ENCODE assay signal across 20 cellular contexts in genomic region chr6:24926639-24927038, GRCh38. TPM values are rescaled to one million over a fixed set of nuclear protein-coding genes. Genes with fewer than 3 reads are reported as not detected.
DNase-seq lines count a peak whose midpoint lies in the region; ATAC-seq and FAIRE-seq lines count a peak whose summit lies in the region.
"Had no signal": no experiment of that assay in that cellular context is flagged by ENCODE, and none has a peak within 500 bp of the region (broad histone marks: within the 10 kb centered on the region; RNA-seq: fewer than 3 reads in every experiment).

No MANE protein-coding gene starts in this region.

- POLR2A ChIA-PET in naive thymus-derived CD8-positive, alpha-beta T cell (lab: Charles Lee): interaction anchor here (0.6 to 18.7 kb wide), 6 partner anchors 9 to 142 kb away, joined by 3 to 1085 read pairs (median 22); partner anchors contain the start of gene RIPOR2

- FAIRE-seq in HTR-8/SVneo (lab: Jason Lieb, UNC): peak; percentile 40
- FAIRE-seq: A549, colon, GM12892 had no signal

- peak in 1 of 2 donors; percentile 20 for ATAC-seq in naive thymus-derived CD8-positive, alpha-beta T cell
- no peak for ATAC-seq in GM18870 (IDR thresholded peaks at IDR 0.05; ENCODE audit: unreplicated experiment)
- ATAC-seq: A549, Panc1, right cardiac atrium, SK-N-SH treated with all-trans-retinoic acid at 6 μM for 48 hours had no signal

- intact Hi-C loops in activated CD4-positive, alpha-beta T cell treated with anti-CD3 and anti-CD28 coated beads, Interleukin-2, amount 10 ng/mL, durations not matched to agents 24 days and 14 days (cut with micrococcal nuclease): no loop called here
- intact Hi-C loops in activated T-helper 1 cell treated with anti-CD3 and anti-CD28 coated beads, Interleukin-12 subunit alpha, Interleukin-12 subunit beta, Interleukin-2, Interleukin-4 antibody, amounts not matched to agents 30 ng/mL and 10 ng/mL and 1 ng/mL, durations not matched to agents 14 hours and 24 hours and 36 hours (cut with micrococcal nuclease): loop anchor here (10.0 kb wide), 1 partner anchor 1098 kb away; a partner anchor contains a TSS

- H3K36me3 Mint-ChIP-seq in activated CD4-positive, alpha-beta T cell treated with anti-CD3 and anti-CD28 coated beads, Interleukin-2, amount 10 ng/mL, durations not matched to agents 24 days and 14 days (ENCODE audit: low read depth): peaks cover 36% of the 10 kb centered on the region
- H3K36me3 Mint-ChIP-seq in activated T-helper 1 cell treated with anti-CD3 and anti-CD28 coated beads, Interleukin-12 subunit alpha, Interleukin-12 subunit beta, Interleukin-2, Interleukin-4 antibody, amounts not matched to agents 30 ng/mL and 10 ng/mL and 1 ng/mL, durations not matched to agents 14 hours and 24 hours and 36 hours (ENCODE audit: low read depth): peaks cover 23% of the 10 kb centered on the region
- H3K36me3 Mint-ChIP-seq in naive thymus-derived CD8-positive, alpha-beta T cell: peaks cover 39 to 80% (median 45%) of the 10 kb centered on the region in 3 donors

- peak overlapping the region; percentile 85 for H3K27ac Mint-ChIP-seq in activated CD4-positive, alpha-beta T cell treated with anti-CD3 and anti-CD28 coated beads, Interleukin-2, amount 10 ng/mL, durations not matched to agents 24 days and 14 days
- peak overlapping the region; percentile 88 for H3K27ac Mint-ChIP-seq in activated T-helper 1 cell treated with anti-CD3 and anti-CD28 coated beads, Interleukin-12 subunit alpha, Interleukin-12 subunit beta, Interleukin-2, Interleukin-4 antibody, amounts not matched to agents 30 ng/mL and 10 ng/mL and 1 ng/mL, durations not matched to agents 14 hours and 24 hours and 36 hours
- peak overlapping the region; percentile 75 to 98 (median 91) for H3K27ac Mint-ChIP-seq in naive thymus-derived CD8-positive, alpha-beta T cell
- H3K27ac Mint-ChIP-seq: H9 had no signal

- no peaks in the 10 kb centered on the region for H3K27me3 Mint-ChIP-seq in activated CD4-positive, alpha-beta T cell treated with anti-CD3 and anti-CD28 coated beads, Interleukin-2, amount 10 ng/mL, durations not matched to agents 24 days and 14 days
- H3K27me3 Mint-ChIP-seq in activated T-helper 1 cell treated with anti-CD3 and anti-CD28 coated beads, Interleukin-12 subunit alpha, Interleukin-12 subunit beta, Interleukin-2, Interleukin-4 antibody, amounts not matched to agents 30 ng/mL and 10 ng/mL and 1 ng/mL, durations not matched to agents 14 hours and 24 hours and 36 hours (ENCODE audit: insufficient read depth): no peaks in the 10 kb centered on the region
- H3K27me3 Mint-ChIP-seq in naive thymus-derived CD8-positive, alpha-beta T cell: no peaks in the 10 kb centered on the region

- peaks cover 6% of the 10 kb centered on the region for H3K9me3 Mint-ChIP-seq in activated CD4-positive, alpha-beta T cell treated with anti-CD3 and anti-CD28 coated beads, Interleukin-2, amount 10 ng/mL, durations not matched to agents 24 days and 14 days
- peaks cover 11% of the 10 kb centered on the region for H3K9me3 Mint-ChIP-seq in activated T-helper 1 cell treated with anti-CD3 and anti-CD28 coated beads, Interleukin-12 subunit alpha, Interleukin-12 subunit beta, Interleukin-2, Interleukin-4 antibody, amounts not matched to agents 30 ng/mL and 10 ng/mL and 1 ng/mL, durations not matched to agents 14 hours and 24 hours and 36 hours
- H3K9me3 Mint-ChIP-seq in naive thymus-derived CD8-positive, alpha-beta T cell: peaks cover 0 to 10% (median 3%) of the 10 kb centered on the region in 9 donors

- DNase-seq in activated CD4-positive, alpha-beta T cell treated with anti-CD3 and anti-CD28 coated beads, Interleukin-2, amount 10 ng/mL, durations not matched to agents 24 days and 14 days: no peak
- DNase-seq in activated CD4-positive, alpha-beta T cell treated with anti-CD3 and anti-CD28 coated beads for 4 hours: no peak
- DNase-seq in HTR-8/SVneo (ENCODE audit: insufficient read length, low spot score) (no peak), iPS-NIHi7 (ENCODE audit: extremely low spot score) (no peak)
- no peak for DNase-seq in activated T-helper 1 cell treated with anti-CD3 and anti-CD28 coated beads, Interleukin-12 subunit alpha, Interleukin-12 subunit beta, Interleukin-2, Interleukin-4 antibody, amounts not matched to agents 30 ng/mL and 10 ng/mL and 1 ng/mL, durations not matched to agents 14 hours and 24 hours and 36 hours (ENCODE audit: low spot score)
- no peak for DNase-seq in naive thymus-derived CD8-positive, alpha-beta T cell
- no peak for DNase-seq in stimulated activated CD4-positive, alpha-beta T cell treated with anti-CD3 and anti-CD28 coated beads, Interleukin-2, amount 100 ng/mL, for 24 hours
- DNase-seq: H9; MV-4-11; NCI-H524 treated with DMSO at 0.1 percent for 48 hours; right cardiac atrium; stimulated activated CD8-positive, alpha-beta memory T cell treated with anti-CD3 and anti-CD28 coated beads, Interleukin-4, amount 100 ng/mL, for 48 hours; transverse colon had no signal

- H3K4me3 Mint-ChIP-seq in activated CD4-positive, alpha-beta T cell treated with anti-CD3 and anti-CD28 coated beads, Interleukin-2, amount 10 ng/mL, durations not matched to agents 24 days and 14 days: peak overlapping the region; percentile 79
- H3K4me3 Mint-ChIP-seq in activated T-helper 1 cell treated with anti-CD3 and anti-CD28 coated beads, Interleukin-12 subunit alpha, Interleukin-12 subunit beta, Interleukin-2, Interleukin-4 antibody, amounts not matched to agents 30 ng/mL and 10 ng/mL and 1 ng/mL, durations not matched to agents 14 hours and 24 hours and 36 hours: peak overlapping the region; percentile 71
- peak overlapping the region; percentile 67 to 91 (median 83) for H3K4me3 Mint-ChIP-seq in naive thymus-derived CD8-positive, alpha-beta T cell

- peaks cover 72% of the 10 kb centered on the region for H3K4me1 Mint-ChIP-seq in activated CD4-positive, alpha-beta T cell treated with anti-CD3 and anti-CD28 coated beads, Interleukin-2, amount 10 ng/mL, durations not matched to agents 24 days and 14 days
- peaks cover 85% of the 10 kb centered on the region for H3K4me1 Mint-ChIP-seq in activated T-helper 1 cell treated with anti-CD3 and anti-CD28 coated beads, Interleukin-12 subunit alpha, Interleukin-12 subunit beta, Interleukin-2, Interleukin-4 antibody, amounts not matched to agents 30 ng/mL and 10 ng/mL and 1 ng/mL, durations not matched to agents 14 hours and 24 hours and 36 hours (ENCODE audit: low read depth)
- H3K4me1 Mint-ChIP-seq in naive thymus-derived CD8-positive, alpha-beta T cell: peaks cover 35 to 92% (median 83%) of the 10 kb centered on the region in 4 donors

RNA-seq across cellular contexts. Expression of gene RIPOR2, which starts 9.1 kb away (rescaled TPM):
- total RNA-seq in activated CD4-positive, alpha-beta T cell treated with anti-CD3 and anti-CD28 coated beads, Interleukin-2, amount 10 ng/mL, durations not matched to agents 24 days and 14 days: 25.3 and 26.5 TPM in 2 replicates
- 30.8 and 31.1 TPM in 2 replicates for total RNA-seq in activated T-helper 1 cell treated with anti-CD3 and anti-CD28 coated beads, Interleukin-12 subunit alpha, Interleukin-12 subunit beta, Interleukin-2, Interleukin-4 antibody, amounts not matched to agents 30 ng/mL and 10 ng/mL and 1 ng/mL, durations not matched to agents 14 hours and 24 hours and 36 hours
- 100 to 1,000 TPM; 511 to 531 TPM for total RNA-seq in naive thymus-derived CD8-positive, alpha-beta T cell
- 100 to 1,000 TPM; 413 to 542 (median 468) TPM for polyA plus RNA-seq in naive thymus-derived CD8-positive, alpha-beta T cell
- total RNA-seq: G401 had no signal

Comparison
In these comparisons a context has a peak if more than half of its experiments do, and no peak if none do; other contexts are left out.
1. RNA of gene RIPOR2, which starts 9.1 kb away (total RNA-seq): 511 to 531 TPM in naive thymus-derived CD8-positive, alpha-beta T cell; 30.8 to 31.1 TPM in activated T-helper 1 cell treated with anti-CD3 and anti-CD28 coated beads, Interleukin-12 subunit alpha, Interleukin-12 subunit beta, Interleukin-2, Interleukin-4 antibody, amounts not matched to agents 30 ng/mL and 10 ng/mL and 1 ng/mL, durations not matched to agents 14 hours and 24 hours and 36 hours and 25.3 to 26.5 TPM in activated CD4-positive, alpha-beta T cell treated with anti-CD3 and anti-CD28 coated beads, Interleukin-2, amount 10 ng/mL, durations not matched to agents 24 days and 14 days; every median in the first group is over 10 times any median in the second.
2. Peak in every context shown above with its lines, with median percentiles within 50 percentile points of each other: H3K27ac Mint-ChIP-seq and H3K4me3 Mint-ChIP-seq.